Comparison of ENCODE assay signal across 15 cellular contexts in the genomic region with DNA sequence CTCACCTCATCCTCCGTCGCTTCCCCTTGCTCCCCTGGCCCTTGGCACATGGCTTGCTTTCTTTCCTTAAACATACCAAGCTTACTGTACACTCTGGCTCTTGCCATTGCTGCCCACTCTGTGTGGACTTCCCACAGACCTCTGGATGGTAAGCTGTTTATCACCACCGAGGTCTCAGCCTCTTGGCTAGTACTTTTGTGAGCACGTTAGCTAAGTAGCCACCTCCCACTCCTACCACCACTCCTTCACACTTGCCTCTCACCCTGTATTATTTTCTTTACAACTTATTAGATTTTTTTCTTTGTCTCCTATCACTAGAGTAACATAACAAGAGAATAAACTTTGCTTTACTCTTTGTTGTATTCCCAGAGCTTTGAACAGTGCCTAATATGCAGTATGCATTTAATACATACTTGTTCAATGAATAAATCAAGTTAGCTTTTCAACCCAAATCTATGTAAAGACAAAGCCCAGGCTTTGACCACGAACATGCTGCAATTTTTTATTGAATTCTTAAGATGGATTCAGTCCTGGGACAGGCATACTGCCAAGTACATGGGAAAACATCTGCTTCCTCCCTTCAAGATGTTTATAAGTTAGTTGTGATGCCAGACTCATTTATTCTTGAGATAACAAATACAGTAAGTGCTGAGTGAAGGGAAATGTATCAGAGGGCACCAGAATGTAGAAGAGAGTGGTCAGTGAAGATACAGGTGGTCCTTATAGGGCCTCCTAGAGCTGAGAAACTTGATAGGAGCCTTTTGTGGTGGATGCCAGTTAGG. TPM values are rescaled to one million over a fixed set of nuclear protein-coding genes. Genes with fewer than 3 reads are reported as not detected.
A peak's percentile ranks its signal among the peaks of the same experiment; 100 is the strongest.
DNase-seq lines count a peak whose midpoint lies in the region; ATAC-seq and TF ChIP-seq lines count a peak whose summit lies in the region.
"Had no signal": no experiment of that assay in that cellular context is flagged by ENCODE, and none has a peak within 500 bp of the region (broad histone marks: within the 10 kb centered on the region; RNA-seq: fewer than 3 reads in every experiment).

No MANE protein-coding gene starts in this region.

- H3K79me2 ChIP-seq in SK-N-SH (ENCODE audit: insufficient read depth): no peaks in the 10 kb centered on the region

- H3K27me3 ChIP-seq in SK-N-SH (ENCODE audit: insufficient read depth): no peaks in the 10 kb centered on the region
- no peaks in the 10 kb centered on the region for H3K27me3 ChIP-seq in CD4-positive, alpha-beta memory T cell (ENCODE audit: insufficient read depth, low read length)
- H3K27me3 ChIP-seq: left lung, MG63, neural progenitor cell, testis had no signal

- no peak overlapping the region for H3K9ac ChIP-seq in SK-N-SH
- H3K9ac ChIP-seq: neural progenitor cell had no signal

- H3K9me3 ChIP-seq in SK-N-SH: no peaks in the 10 kb centered on the region
- H3K9me3 ChIP-seq in CD4-positive, alpha-beta memory T cell (ENCODE audit: control insufficient read depth in 1 of 2, low read length in 2 of 2): no peaks in the 10 kb centered on the region
- H3K9me3 ChIP-seq: left lung, MG63, testis had no signal

- H2AFZ ChIP-seq in SK-N-SH (ENCODE audit: low read depth): no peak overlapping the region
- H2AFZ ChIP-seq: neural progenitor cell had no signal

- CTCF ChIA-PET in SK-N-SH (lab: Yijun Ruan, JAX): interaction anchor here (0.9 to 1.5 kb wide), 3 partner anchors 15 to 71 kb away, joined by 3 to 4 read pairs (median 3); no protein-coding TSS in a partner anchor
- CTCF ChIA-PET in CD4-positive, alpha-beta memory T cell (lab: Charles Lee; ENCODE audit: partially characterized antibody): no interaction called here

- H3K36me3 Mint-ChIP-seq in CD4-positive, alpha-beta memory T cell: no peaks in the 10 kb centered on the region
- no peaks in the 10 kb centered on the region for H3K36me3 Mint-ChIP-seq in type B pancreatic cell
- H3K36me3 Mint-ChIP-seq: neural progenitor cell had no signal

- TF ChIP-seq CTCF in SK-N-SH (IDR thresholded peaks at IDR 0.05) (no peak), type B pancreatic cell (conservative IDR thresholded peaks at IDR 0.05) (no peak)

- no peak overlapping the region for H3K4me2 ChIP-seq in SK-N-SH
- H3K4me2 ChIP-seq: neural progenitor cell had no signal

- no peak for ATAC-seq in HG03571 (IDR thresholded peaks at IDR 0.05; ENCODE audit: unreplicated experiment)
- ATAC-seq: activated CD4-positive, CD25-positive, alpha-beta regulatory T cell treated with anti-CD3 and anti-CD28 coated beads, Interleukin-2, amount 50 U/mL, for 24 hours; left lung had no signal

- no peak for TF ChIP-seq RAD21 in SK-N-SH (IDR thresholded peaks at IDR 0.05; ENCODE audit: low read length)

- H3K4me3 Mint-ChIP-seq in CD4-positive, alpha-beta memory T cell: no peak overlapping the region
- H3K4me3 Mint-ChIP-seq in type B pancreatic cell: no peak overlapping the region
- H3K4me3 Mint-ChIP-seq: neural progenitor cell had no signal

- peaks cover 21 to 34% of the 10 kb centered on the region in 2 donors for H3K27me3 Mint-ChIP-seq in CD4-positive, alpha-beta memory T cell
- peaks cover 29% of the 10 kb centered on the region for H3K27me3 Mint-ChIP-seq in type B pancreatic cell

- 54% methylated on average over 5 of the region's 5 CpGs for whole genome bisulfite sequencing in SK-N-SH (ENCODE audit: low lambda C conversion rate)

- peak; percentile 39 for DNase-seq in GM03348 (ENCODE audit: low spot score)
- DNase-seq in SK-N-SH: no peak
- DNase-seq in fibroblast of peridontal ligament (ENCODE audit: extremely low read depth): peak; percentile 97
- peak; percentile 4 for DNase-seq in smooth muscle cell of the brain vasculature (ENCODE audit: low read depth, low spot score)
- DNase-seq in CD4-positive, alpha-beta memory T cell: no peak
- no peak for DNase-seq in type B pancreatic cell (ENCODE audit: extremely low spot score, unreplicated experiment)
- DNase-seq: activated CD8-positive, alpha-beta memory T cell treated with anti-CD3 and anti-CD28 coated beads, Interleukin-2, amount 50 U/mL, for 4 hours; left lung; MG63; testis had no signal

- H3K36me3 ChIP-seq in SK-N-SH (replicated peaks in 1 of 2; ENCODE audit: control insufficient read depth in 1 of 2, insufficient read depth in 2 of 2, low read length in 1 of 2): no peaks in the 10 kb centered on the region
- H3K36me3 ChIP-seq in CD4-positive, alpha-beta memory T cell (ENCODE audit: insufficient read depth, low read length): no peaks in the 10 kb centered on the region
- H3K36me3 ChIP-seq: left lung, MG63, neural progenitor cell had no signal

- POLR2A ChIA-PET in SK-N-SH (lab: Yijun Ruan, JAX): interaction anchor here (1.1 kb wide), 1 partner anchor 15 kb away, joined by 3 read pairs; no protein-coding TSS in a partner anchor
- POLR2A ChIA-PET in CD4-positive, alpha-beta memory T cell (lab: Charles Lee; ENCODE audit: partially characterized antibody): no interaction called here

- intact Hi-C loops in CD4-positive, alpha-beta memory T cell (cut with micrococcal nuclease): no loop called here

- no peaks in the 10 kb centered on the region for H3K4me1 Mint-ChIP-seq in CD4-positive, alpha-beta memory T cell
- H3K4me1 Mint-ChIP-seq in type B pancreatic cell (ENCODE audit: unreplicated experiment): peaks cover 19% of the 10 kb centered on the region

- H4K20me1 ChIP-seq in SK-N-SH (ENCODE audit: insufficient read depth): no peaks in the 10 kb centered on the region

- H3K9me3 Mint-ChIP-seq in CD4-positive, alpha-beta memory T cell: no peaks in the 10 kb centered on the region
- H3K9me3 Mint-ChIP-seq in type B pancreatic cell: no peaks in the 10 kb centered on the region
- H3K9me3 Mint-ChIP-seq: neural progenitor cell had no signal

- H3F3A ChIP-seq in SK-N-SH (replicated peaks; ENCODE audit: insufficient read depth): no peaks in the 10 kb centered on the region

- no peak overlapping the region for H3K27ac Mint-ChIP-seq in CD4-positive, alpha-beta memory T cell
- H3K27ac Mint-ChIP-seq in type B pancreatic cell: no peak overlapping the region
- H3K27ac Mint-ChIP-seq: neural progenitor cell had no signal

- H3K9me2 ChIP-seq in SK-N-SH: no peaks in the 10 kb centered on the region

- no peak overlapping the region for H3K4me3 ChIP-seq in SK-N-SH (ENCODE audit: low read depth in 2 of 2, low read length in 1 of 2)
- H3K4me3 ChIP-seq in CD4-positive, alpha-beta memory T cell (ENCODE audit: low read length in 2 of 2): no peak overlapping the region
- H3K4me3 ChIP-seq: left lung, MG63, neural progenitor cell, skin epidermis, testis had no signal

- no peak for TF ChIP-seq EP300 in SK-N-SH (IDR thresholded peaks at IDR 0.05; ENCODE audit: borderline replicate concordance in 1 of 2, low read depth in 1 of 2, low read length in 1 of 2)

- no peak overlapping the region for H3K27ac ChIP-seq in SK-N-SH (ENCODE audit: low read depth in 2 of 2, low read length in 1 of 2)
- no peak overlapping the region for H3K27ac ChIP-seq in CD4-positive, alpha-beta memory T cell (ENCODE audit: low read depth, low read length)
- H3K27ac ChIP-seq: left lung, neural progenitor cell, skin epidermis, testis had no signal

- H3K4me1 ChIP-seq in SK-N-SH (ENCODE audit: control insufficient read depth in 1 of 2, insufficient read depth in 2 of 2, low read depth in 1 of 2, low read length in 1 of 2): peaks cover 4 to 22% of the 10 kb centered on the region in 2 experiments; a peak in 2 of 4 replicates
- H3K4me1 ChIP-seq in CD4-positive, alpha-beta memory T cell (ENCODE audit: insufficient read depth, low read length): no peaks in the 10 kb centered on the region
- H3K4me1 ChIP-seq: neural progenitor cell, testis had no signal

TF ChIP-seq in SK-N-SH, 30 proteins besides CTCF, POLR2A, EP300 and RAD21:
- TF ChIP-seq TCF12 (IDR thresholded peaks at IDR 0.05): peak; percentile 46; the same call in 1 of the 2 replicates
- no peak for TF ChIP-seq SIN3A (IDR thresholded peaks at IDR 0.05; ENCODE audit: borderline replicate concordance, low read depth, low read length)

RNA-seq across cellular contexts. Expression of a gene that starts 24.9 kb away (rescaled TPM):
- not detected in 2 replicates for polyA plus RNA-seq in SK-N-SH (2012; rRNA removed)
- not detected in 2 replicates for polyA plus RNA-seq in SK-N-SH (2012; cell fraction: cytosol; rRNA removed)
- not detected in 2 replicates for polyA plus RNA-seq in SK-N-SH (2012; cell fraction: nucleus; rRNA removed)
- not detected for total RNA-seq in CD4-positive, alpha-beta memory T cell
- polyA plus RNA-seq in CD4-positive, alpha-beta memory T cell: not detected
- not detected in 2 replicates for total RNA-seq in type B pancreatic cell (ENCODE audit: low replicate concordance)
- total RNA-seq: dermis microvascular lymphatic vessel endothelial cell, left lung, testis had no signal

RNA-seq across cellular contexts. Expression of a gene that starts 37.4 kb away (rescaled TPM):
- polyA plus RNA-seq in SK-N-SH (2012; rRNA removed): 5.3 and 7.8 TPM in 2 replicates
- 2.7 and 2.8 TPM in 2 replicates for polyA plus RNA-seq in SK-N-SH (2012; cell fraction: cytosol; rRNA removed)
- 18.0 and 28.6 TPM in 2 replicates for polyA plus RNA-seq in SK-N-SH (2012; cell fraction: nucleus; rRNA removed)
- 1 to 10 TPM; 6.2 TPM for total RNA-seq in CD4-positive, alpha-beta memory T cell
- under 1 TPM; 0.22 to 0.65 TPM for polyA plus RNA-seq in CD4-positive, alpha-beta memory T cell
- 14.6 and 21.9 TPM in 2 replicates for total RNA-seq in type B pancreatic cell (ENCODE audit: low replicate concordance)

RNA-seq across cellular contexts. Expression of a gene that starts 37.7 kb away (rescaled TPM):
- polyA plus RNA-seq in SK-N-SH (2012; rRNA removed): 6.5 and 8.2 TPM in 2 replicates
- 7.9 and 10.9 TPM in 2 replicates for polyA plus RNA-seq in SK-N-SH (2012; cell fraction: cytosol; rRNA removed)
- 10.7 and 19.7 TPM in 2 replicates for polyA plus RNA-seq in SK-N-SH (2012; cell fraction: nucleus; rRNA removed)
- 10 to 100 TPM; 19.1 to 19.2 TPM for total RNA-seq in CD4-positive, alpha-beta memory T cell
- polyA plus RNA-seq in CD4-positive, alpha-beta memory T cell: 10 to 100 TPM in 1 of 2 donors, 1 to 10 TPM in 1; 4.8 to 15.8 TPM
- 16.7 and 30.5 TPM in 2 replicates for total RNA-seq in type B pancreatic cell (ENCODE audit: low replicate concordance)

Comparison
In these comparisons a context has a peak if more than half of its experiments do, and no peak if none do; other contexts are left out.
1. DNase-seq: peak in GM03348 (single experiment), fibroblast of peridontal ligament (single experiment) and smooth muscle cell of the brain vasculature (single experiment); none in SK-N-SH (single experiment), CD4-positive, alpha-beta memory T cell (0 of 5) and type B pancreatic cell (single experiment).